22 cellular contexts compared by ENCODE assay signal in genomic region chr3:66819993-66820501, GRCh38.
A peak's percentile ranks its signal among the peaks of the same experiment; 100 is the strongest.
DNase-seq lines count a peak whose midpoint lies in the region; ATAC-seq, FAIRE-seq and TF ChIP-seq lines count a peak whose summit lies in the region.
"Had no signal": no experiment of that assay in that cellular context is flagged by ENCODE, and none has a peak within 500 bp of the region (broad histone marks: within the 10 kb centered on the region; RNA-seq: fewer than 3 reads in every experiment).

No MANE protein-coding gene starts in this region.

- no peak for FAIRE-seq in GM12892 (lab: Jason Lieb, UNC)

- no peak for TF ChIP-seq POLR2A in body of pancreas (IDR thresholded peaks at IDR 0.05)
- TF ChIP-seq POLR2A in GM12892 (IDR thresholded peaks at IDR 0.05; ENCODE audit: low read depth, low read length) = no peak

- H3K4me3 ChIP-seq in body of pancreas = no peak overlapping the region
- H3K4me3 ChIP-seq: thoracic aorta had no signal

- no peaks in the 10 kb centered on the region for H3K27me3 ChIP-seq in body of pancreas

- H3K4me1 ChIP-seq in body of pancreas = peaks cover 84% of the 10 kb centered on the region

- intact Hi-C loops in body of pancreas (cut with DNase I) = loop anchor here (10.0 kb wide), 2 partner anchors 325 to 415 kb away; no protein-coding TSS in a partner anchor

- no peaks in the 10 kb centered on the region for H3K9me3 ChIP-seq in body of pancreas
- H3K9me3 ChIP-seq: neutrophil, thoracic aorta had no signal

- TF ChIP-seq CTCF in body of pancreas (IDR thresholded peaks at IDR 0.05) = peak in 1 of 7 experiments; percentile 6

- WGBS in body of pancreas, 2 donors = 23% methylated on average over 3 of the region's 3 CpGs

- H3K27ac ChIP-seq in body of pancreas = peak overlapping the region in 3 of 4 donors; percentile 41 to 85 (median 81)
- H3K27ac ChIP-seq: C4-2B, neutrophil, thoracic aorta had no signal

- DNase-seq in COLO829 (ENCODE audit: low spot score) = peak; percentile 93
- DNase-seq in body of pancreas = no peak
- peak; percentile 83 for DNase-seq in inferior parietal cortex (ENCODE audit: extremely low spot score)
- DNase-seq in occipital lobe (lab: John Stamatoyannopoulos, UW) = peak; percentile 28
- DNase-seq in NCI-H2171 (lab: John Stamatoyannopoulos, UW) = no peak
- no peak for DNase-seq in GM12892 (ENCODE audit: insufficient read length)
- DNase-seq in OCI-M1 (lab: John Stamatoyannopoulos, UW) = no peak
- DNase-seq: activated CD4-positive, alpha-beta T cell treated with anti-CD3 and anti-CD28 coated beads, Interleukin-2, amount 10 ng/mL, durations not matched to agents 24 days and 14 days; activated CD8-positive, alpha-beta memory T cell treated with anti-CD3 and anti-CD28 coated beads, Interleukin-2, amount 10 ng/mL, durations not matched to agents 7 days and 5 days; activated naive CD8-positive, alpha-beta T cell treated with anti-CD3 and anti-CD28 coated beads, Interleukin-2, amount 50 U/mL, for 24 hours; DMS 273 treated with DMSO at 0.1 percent for 48 hours; left cardiac atrium; NCI-H1436 treated with DMSO at 0.1 percent for 48 hours; NCI-H748 treated with DMSO at 0.1 percent for 48 hours; right cardiac atrium; SHP77 treated with DMSO at 0.1 percent for 48 hours; T-cell had no signal

- no peaks in the 10 kb centered on the region for H3K36me3 ChIP-seq in body of pancreas (replicated peaks in 1 of 2; ENCODE audit: insufficient read depth in 1 of 2, low read depth in 2 of 2)
- H3K36me3 ChIP-seq: neutrophil, thoracic aorta had no signal

- ATAC-seq in body of pancreas = peak; percentile 26
- no peak for ATAC-seq in HG02610 (IDR thresholded peaks at IDR 0.05; ENCODE audit: unreplicated experiment)
- ATAC-seq: activated CD8-positive, alpha-beta memory T cell treated with anti-CD3 and anti-CD28 coated beads, Interleukin-2, amount 10 ng/mL, durations not matched to agents 7 days and 5 days; activated naive CD8-positive, alpha-beta T cell treated with anti-CD3 and anti-CD28 coated beads, Interleukin-2, amount 50 U/mL, for 24 hours; esophagus mucosa; left cardiac atrium; right cardiac atrium; T-cell had no signal

Comparison
In these comparisons a context has a peak if more than half of its experiments do, and no peak if none do; other contexts are left out.
1. DNase-seq: peak in COLO829 (single experiment), inferior parietal cortex (single experiment) and occipital lobe (single experiment); none in body of pancreas (0 of 4), NCI-H2171 (single experiment), GM12892 (single experiment) and OCI-M1 (single experiment).